ENCODE assay signal across 8 cellular contexts in genomic region chr1:11058595-11059165, GRCh38. TPM values are rescaled to one million over a fixed set of nuclear protein-coding genes. Genes with fewer than 3 reads are reported as not detected.
DNase-seq lines count a peak whose midpoint lies in the region; ATAC-seq and TF ChIP-seq lines count a peak whose summit lies in the region.

No MANE protein-coding gene starts in this region.

- CTCF ChIA-PET in A673 (lab: Charles Lee) (no interaction called here), HEK293 (lab: Yijun Ruan, JAX) (interaction anchor here (0.5 kb wide), 1 partner anchor 51 kb away, joined by 3 read pairs; no protein-coding TSS in a partner anchor)

- peaks cover 11% of the 10 kb centered on the region for H3K36me3 Mint-ChIP-seq in activated naive CD8-positive, alpha-beta T cell treated with anti-CD3 and anti-CD28 coated beads, Interleukin-2, amount 10 ng/mL, durations not matched to agents 7 days and 5 days
- H3K36me3 Mint-ChIP-seq in memory B cell, result peaks cover 5% of the 10 kb centered on the region

- H3K4me1 ChIP-seq in A673 (ENCODE audit: insufficient read depth, low read length, poor library complexity, severe bottlenecking), result peaks cover 4% of the 10 kb centered on the region
- no peaks in the 10 kb centered on the region for H3K4me1 ChIP-seq in HEK293 (ENCODE audit: control insufficient read depth, insufficient read depth, low read length)

- POLR2A ChIA-PET in A673 (lab: Charles Lee; ENCODE audit: low non-redundant PET), result no interaction called here
- POLR2A ChIA-PET in HEK293 (lab: Yijun Ruan, JAX), result interaction anchor here (0.5 kb wide), 1 partner anchor 365 kb away, joined by 3 read pairs; no protein-coding TSS in a partner anchor
- POLR2A ChIA-PET in activated naive CD8-positive, alpha-beta T cell treated with anti-CD3 and anti-CD28 coated beads, Interleukin-2, amount 10 ng/mL, durations not matched to agents 7 days and 5 days (lab: Charles Lee), result interaction anchor here (0.5 to 0.6 kb wide), 3 partner anchors 223 to 680 kb away, joined by 3 to 5 read pairs (median 3); no protein-coding TSS in a partner anchor

- H3K36me3 ChIP-seq in A673 (ENCODE audit: insufficient read depth, low read length, poor library complexity, severe bottlenecking) (peaks cover 29% of the 10 kb centered on the region), HEK293 (ENCODE audit: control insufficient read depth in 2 of 2, insufficient read depth in 1 of 2, low read length in 2 of 2) (peaks cover 19 to 63% of the 10 kb centered on the region in 2 experiments; a peak in 2 of 3 replicates)

- H3K9me3 Mint-ChIP-seq in activated naive CD8-positive, alpha-beta T cell treated with anti-CD3 and anti-CD28 coated beads, Interleukin-2, amount 10 ng/mL, durations not matched to agents 7 days and 5 days, result no peaks in the 10 kb centered on the region
- H3K9me3 Mint-ChIP-seq in memory B cell, result no peaks in the 10 kb centered on the region

- peak overlapping the region; percentile 78 for H3K27ac ChIP-seq in A673 (ENCODE audit: low read depth, low read length, poor library complexity, severe bottlenecking)
- H3K27ac ChIP-seq in HEK293 (ENCODE audit: extremely low read depth, low read depth, low read length), result peak overlapping the region; percentile 94; the same call in 1 of the 2 replicates

- peaks cover 31% of the 10 kb centered on the region for H3K4me1 Mint-ChIP-seq in activated naive CD8-positive, alpha-beta T cell treated with anti-CD3 and anti-CD28 coated beads, Interleukin-2, amount 10 ng/mL, durations not matched to agents 7 days and 5 days
- peaks cover 14% of the 10 kb centered on the region for H3K4me1 Mint-ChIP-seq in memory B cell

- intact Hi-C loops in A673 (cut with micrococcal nuclease; ENCODE audit: unreplicated experiment), result no loop called here

- H3K27me3 Mint-ChIP-seq in activated naive CD8-positive, alpha-beta T cell treated with anti-CD3 and anti-CD28 coated beads, Interleukin-2, amount 10 ng/mL, durations not matched to agents 7 days and 5 days, result no peaks in the 10 kb centered on the region
- H3K27me3 Mint-ChIP-seq in memory B cell, result no peaks in the 10 kb centered on the region

- no peaks in the 10 kb centered on the region for H3K9me3 ChIP-seq in A673 (ENCODE audit: low read depth, low read length, poor library complexity, severe bottlenecking)
- no peaks in the 10 kb centered on the region for H3K9me3 ChIP-seq in HEK293 (ENCODE audit: control insufficient read depth, insufficient read depth, low read depth, low read length)

- H3K27me3 ChIP-seq in A673 (replicated peaks; ENCODE audit: insufficient read depth, low read depth, low read length, poor library complexity), result no peaks in the 10 kb centered on the region

- H3K27ac Mint-ChIP-seq in activated naive CD8-positive, alpha-beta T cell treated with anti-CD3 and anti-CD28 coated beads, Interleukin-2, amount 10 ng/mL, durations not matched to agents 7 days and 5 days, result peak overlapping the region; percentile 87
- peak overlapping the region; percentile 59 for H3K27ac Mint-ChIP-seq in memory B cell

- TSS peak; percentile 18 for BruUV-seq in A673 (replicated peaks; lab: Mats Ljungman, UMichigan)

- TF ChIP-seq CTCF in A673 (conservative IDR thresholded peaks at IDR 0.05; ENCODE audit: low read depth, low read length) (no peak), HEK293 (tag by site-specific recombination; IDR thresholded peaks at IDR 0.05) (no peak)

- ATAC-seq in activated naive CD8-positive, alpha-beta T cell treated with anti-CD3 and anti-CD28 coated beads, Interleukin-2, amount 10 ng/mL, durations not matched to agents 7 days and 5 days (ENCODE audit: low read depth), result no peak
- ATAC-seq in memory B cell (ENCODE audit: low read depth), result no peak
- no peak for ATAC-seq in GM18909 (IDR thresholded peaks at IDR 0.05; ENCODE audit: poor library complexity, unreplicated experiment)

- DNase-seq in A673 (ENCODE audit: low spot score), result no peak
- no peak for DNase-seq in activated naive CD8-positive, alpha-beta T cell treated with anti-CD3 and anti-CD28 coated beads, Interleukin-2, amount 10 ng/mL, durations not matched to agents 7 days and 5 days
- no peak for DNase-seq in memory B cell (ENCODE audit: low spot score in 2 of 2)
- no peak for DNase-seq in stimulated activated CD4-positive, alpha-beta T cell treated with anti-CD3 and anti-CD28 coated beads, Interleukin-4, amount 100 ng/mL, for 4 hours
- no peak for DNase-seq in NCI-H1436 (lab: John Stamatoyannopoulos, UW)
- no peak for DNase-seq in T1000 (lab: John Stamatoyannopoulos, UW)

- H3K4me3 Mint-ChIP-seq in activated naive CD8-positive, alpha-beta T cell treated with anti-CD3 and anti-CD28 coated beads, Interleukin-2, amount 10 ng/mL, durations not matched to agents 7 days and 5 days, result peak overlapping the region; percentile 88
- H3K4me3 Mint-ChIP-seq in memory B cell, result peak overlapping the region; percentile 89

- H3K4me3 ChIP-seq in A673 (ENCODE audit: low read depth, low read length, poor library complexity, severe bottlenecking), result peak overlapping the region; percentile 87
- peak overlapping the region; percentile 87 for H3K4me3 ChIP-seq in HEK293 (ENCODE audit: low read depth, low read length)

TF ChIP-seq in HEK293, 187 proteins besides CTCF, POLR2A, EP300 and RAD21 (continues in another document):
- TF ChIP-seq ZFP3 (tag by site-specific recombination; IDR thresholded peaks at IDR 0.05; ENCODE audit: low read depth) (no peak), PATZ1 (tag by site-specific recombination; IDR thresholded peaks at IDR 0.05) (0 out of 2 replicates have a peak, but pooled peaks have one; percentile 41), ZNF366 (tag by site-specific recombination; conservative IDR thresholded peaks at IDR 0.05) (no peak), PRDM10 (tag by site-specific recombination; IDR thresholded peaks at IDR 0.05) (peak; percentile 70), ZNF341 (tag by site-specific recombination; IDR thresholded peaks at IDR 0.05; ENCODE audit: low read depth) (peak; percentile 67), GLIS2 (tag by site-specific recombination; IDR thresholded peaks at IDR 0.05) (peak; percentile 27)

RNA-seq across cellular contexts. Expression of gene SRM, which starts 1.1 kb away (rescaled TPM):
- total RNA-seq in A673 (2021), result 176 and 206 TPM in 2 replicates
- total RNA-seq in activated naive CD8-positive, alpha-beta T cell treated with anti-CD3 and anti-CD28 coated beads, Interleukin-2, amount 10 ng/mL, durations not matched to agents 7 days and 5 days, result 10 to 100 TPM; 72.3 to 85.0 TPM

RNA-seq across cellular contexts. Expression of gene MASP2, which starts 11.6 kb away (rescaled TPM):
- 0.37 and 0.69 TPM in 2 replicates for total RNA-seq in A673 (2021)
- total RNA-seq in activated naive CD8-positive, alpha-beta T cell treated with anti-CD3 and anti-CD28 coated beads, Interleukin-2, amount 10 ng/mL, durations not matched to agents 7 days and 5 days, result not detected

RNA-seq across cellular contexts. Expression of gene EXOSC10, which starts 41.0 kb away (rescaled TPM):
- 112 and 119 TPM in 2 replicates for total RNA-seq in A673 (2021)
- 10 to 100 TPM; 89.1 to 92.8 TPM for total RNA-seq in activated naive CD8-positive, alpha-beta T cell treated with anti-CD3 and anti-CD28 coated beads, Interleukin-2, amount 10 ng/mL, durations not matched to agents 7 days and 5 days

RNA-seq across cellular contexts. Expression of gene TARDBP, which starts 46.2 kb away (rescaled TPM):
- 261 and 283 TPM in 2 replicates for total RNA-seq in A673 (2021)
- 100 to 1,000 TPM; 166 to 174 TPM for total RNA-seq in activated naive CD8-positive, alpha-beta T cell treated with anti-CD3 and anti-CD28 coated beads, Interleukin-2, amount 10 ng/mL, durations not matched to agents 7 days and 5 days
